In the genomic region with DNA sequence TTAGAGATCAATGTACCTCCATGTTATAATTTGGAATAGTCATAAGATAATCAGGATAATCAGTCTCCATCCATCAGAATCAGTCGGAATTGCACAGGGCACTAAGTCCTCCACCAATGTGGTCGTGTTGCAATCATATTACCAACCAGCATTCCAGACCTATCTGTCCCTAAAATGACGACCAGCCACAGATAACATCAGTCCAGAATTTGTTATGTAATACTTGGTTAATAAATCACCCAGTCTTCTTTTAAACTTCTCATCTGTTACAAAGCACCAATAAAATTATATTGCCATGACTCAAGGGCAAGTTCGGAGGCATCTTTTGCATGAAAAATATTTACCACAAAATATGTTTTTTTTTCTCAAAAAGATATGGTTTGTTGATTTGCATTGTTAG, we compare ENCODE assay signal across 1 cellular context.
A peak's percentile ranks its signal among the peaks of the same experiment; 100 is the strongest.
TF ChIP-seq lines count a peak whose summit lies in the region.

No MANE protein-coding gene starts in this region.

TF ChIP-seq in HepG2, 621 proteins besides CTCF, POLR2A, EP300 and RAD21 (continued from another document and continues in another):
- TF ChIP-seq ZBTB26 (CRISPR knock-in tag; IDR thresholded peaks at IDR 0.05; ENCODE audit: borderline replicate concordance) (peak; percentile 87; the same call in 1 of the 2 replicates), ZNF792 (CRISPR knock-in tag; IDR thresholded peaks at IDR 0.05) (peak; percentile 89), DZIP1 (CRISPR knock-in tag; IDR thresholded peaks at IDR 0.05) (no peak), ZNF329 (CRISPR knock-in tag; IDR thresholded peaks at IDR 0.05; ENCODE audit: low read depth) (no peak), CEBPB (IDR thresholded peaks at IDR 0.05; ENCODE audit: borderline replicate concordance, low read depth, low read length) (peak; percentile 97), ZNF546 (CRISPR knock-in tag; conservative IDR thresholded peaks at IDR 0.05) (no peak), ARID5B (CRISPR knock-in tag; IDR thresholded peaks at IDR 0.05) (peak; percentile 95), ZBTB33 (CRISPR knock-in tag; IDR thresholded peaks at IDR 0.05) (no peak), ZNF768 (CRISPR knock-in tag; IDR thresholded peaks at IDR 0.05) (no peak), FOXO1 (CRISPR knock-in tag; IDR thresholded peaks at IDR 0.05) (peak; percentile 65; the same call in 1 of the 2 replicates), GATA4 (IDR thresholded peaks at IDR 0.05; ENCODE audit: borderline replicate concordance, low read depth) (peak; percentile 85), CENPBD1 (CRISPR knock-in tag; IDR thresholded peaks at IDR 0.05; ENCODE audit: borderline replicate concordance, low read depth) (no peak), ZNF468 (CRISPR knock-in tag; IDR thresholded peaks at IDR 0.05) (no peak), HMG20B (CRISPR knock-in tag; conservative IDR thresholded peaks at IDR 0.05) (peak; percentile 71; the same call in 1 of the 2 replicates), MIER3 (CRISPR knock-in tag; IDR thresholded peaks at IDR 0.05; ENCODE audit: borderline replicate concordance) (peak; percentile 73; the same call in 1 of the 2 replicates), CREM (IDR thresholded peaks at IDR 0.05) (peak; percentile 66; the same call in 1 of the 2 replicates), CREM (CRISPR knock-in tag; IDR thresholded peaks at IDR 0.05) (no peak), SOX6 (IDR thresholded peaks at IDR 0.05) (no peak), SOX6 (CRISPR knock-in tag; IDR thresholded peaks at IDR 0.05) (peak; percentile 87), HOXA5 (CRISPR knock-in tag; IDR thresholded peaks at IDR 0.05) (peak; percentile 33; the same call in 1 of the 2 replicates), ZSCAN9 (CRISPR knock-in tag; IDR thresholded peaks at IDR 0.05; ENCODE audit: borderline replicate concordance) (0 out of 2 replicates have a peak, but pooled peaks have one; percentile 42), ZNF24 (IDR thresholded peaks at IDR 0.05) (no peak), ZNF124 (CRISPR knock-in tag; IDR thresholded peaks at IDR 0.05) (no peak), TOPORS (CRISPR knock-in tag; IDR thresholded peaks at IDR 0.05) (no peak), MAFF (IDR thresholded peaks at IDR 0.05; ENCODE audit: low read depth, low read length) (0 out of 2 replicates have a peak, but pooled peaks have one; percentile 14), FOXP1 (IDR thresholded peaks at IDR 0.05) (no peak), FOXP1 (CRISPR knock-in tag; IDR thresholded peaks at IDR 0.05) (peak; percentile 44; the same call in 1 of the 2 replicates), ZEB1 (IDR thresholded peaks at IDR 0.05; ENCODE audit: insufficient replicate concordance, low read depth) (peak; percentile 46), LCORL (IDR thresholded peaks at IDR 0.05) (peak; percentile 87), LCORL (CRISPR knock-in tag; IDR thresholded peaks at IDR 0.05) (peak; percentile 74; the same call in 1 of the 2 replicates), RFX3 (CRISPR knock-in tag; IDR thresholded peaks at IDR 0.05) (no peak), SALL1 (CRISPR knock-in tag; IDR thresholded peaks at IDR 0.05) (peak; percentile 73; the same call in 1 of the 2 replicates), ZGPAT (CRISPR knock-in tag; IDR thresholded peaks at IDR 0.05) (peak; percentile 66; the same call in 1 of the 2 replicates), KDM5B (CRISPR knock-in tag; IDR thresholded peaks at IDR 0.05; ENCODE audit: borderline replicate concordance) (no peak), RXRB (CRISPR knock-in tag; IDR thresholded peaks at IDR 0.05; ENCODE audit: borderline replicate concordance) (peak; percentile 79), ZNF331 (CRISPR knock-in tag; IDR thresholded peaks at IDR 0.05) (peak; percentile 50; the same call in 1 of the 2 replicates), ISL2 (CRISPR knock-in tag; IDR thresholded peaks at IDR 0.05) (peak; percentile 81; the same call in 1 of the 2 replicates), TOE1 (CRISPR knock-in tag; IDR thresholded peaks at IDR 0.05) (0 out of 2 replicates have a peak, but pooled peaks have one; percentile 52), FOXJ3 (CRISPR knock-in tag; IDR thresholded peaks at IDR 0.05; ENCODE audit: borderline replicate concordance) (peak; percentile 47; the same call in 1 of the 2 replicates), RARA (CRISPR knock-in tag; IDR thresholded peaks at IDR 0.05) (peak; percentile 63), CHD4 (IDR thresholded peaks at IDR 0.05; ENCODE audit: borderline replicate concordance, low read length) (no peak; the same call in 1 of the 2 replicates), CEBPG (CRISPR knock-in tag; IDR thresholded peaks at IDR 0.05) (peak; percentile 96), ETV5 (CRISPR knock-in tag; IDR thresholded peaks at IDR 0.05; ENCODE audit: borderline replicate concordance) (no peak), CSRNP2 (CRISPR knock-in tag; conservative IDR thresholded peaks at IDR 0.05; ENCODE audit: low read depth) (no peak), ZNF263 (CRISPR knock-in tag; IDR thresholded peaks at IDR 0.05) (peak; percentile 29; the same call in 1 of the 2 replicates), PLRG1 (conservative IDR thresholded peaks at IDR 0.05) (no peak), ZNF878 (CRISPR knock-in tag; IDR thresholded peaks at IDR 0.05) (peak; percentile 52; the same call in 1 of the 2 replicates), EHMT2 (IDR thresholded peaks at IDR 0.05; ENCODE audit: borderline replicate concordance, low read depth, low read length) (peak; percentile 67; the same call in 1 of the 2 replicates), ELF1 (CRISPR knock-in tag; IDR thresholded peaks at IDR 0.05) (no peak), KLF15 (CRISPR knock-in tag; IDR thresholded peaks at IDR 0.05; ENCODE audit: borderline replicate concordance) (no peak), THAP11 (CRISPR knock-in tag; IDR thresholded peaks at IDR 0.05) (peak; percentile 36; the same call in 1 of the 2 replicates)
- TF ChIP-seq, protein P1, sequence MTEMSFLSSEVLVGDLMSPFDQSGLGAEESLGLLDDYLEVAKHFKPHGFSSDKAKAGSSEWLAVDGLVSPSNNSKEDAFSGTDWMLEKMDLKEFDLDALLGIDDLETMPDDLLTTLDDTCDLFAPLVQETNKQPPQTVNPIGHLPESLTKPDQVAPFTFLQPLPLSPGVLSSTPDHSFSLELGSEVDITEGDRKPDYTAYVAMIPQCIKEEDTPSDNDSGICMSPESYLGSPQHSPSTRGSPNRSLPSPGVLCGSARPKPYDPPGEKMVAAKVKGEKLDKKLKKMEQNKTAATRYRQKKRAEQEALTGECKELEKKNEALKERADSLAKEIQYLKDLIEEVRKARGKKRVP (CRISPR knock-in tag; IDR thresholded peaks at IDR 0.05), result peak in 1 of 2 experiments; percentile 62; a peak in 1 of 4 replicates
